In the genomic region with DNA sequence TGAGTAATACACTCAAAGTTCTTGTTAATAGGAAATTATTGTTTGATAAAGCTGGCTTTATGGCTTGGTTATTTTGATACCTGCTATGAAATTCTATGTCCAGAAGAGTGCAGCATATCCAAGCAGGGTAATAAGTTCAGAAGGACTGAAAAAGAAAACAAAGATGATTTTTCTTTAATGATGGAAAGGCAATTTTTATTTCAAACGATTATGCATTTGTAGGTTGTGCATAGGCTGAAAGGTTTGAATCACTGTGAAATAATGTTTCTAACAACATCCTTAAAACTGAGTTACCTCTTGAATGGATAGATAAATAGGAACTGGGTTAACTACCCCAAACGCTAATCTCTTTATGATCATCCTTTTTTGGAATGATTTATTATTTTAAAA, we compare ENCODE assay signal across 8 cellular contexts. TPM values are rescaled to one million over a fixed set of nuclear protein-coding genes. Genes with fewer than 3 reads are reported as not detected.
DNase-seq lines count a peak whose midpoint lies in the region; TF ChIP-seq lines count a peak whose summit lies in the region.

No MANE protein-coding gene starts in this region.

- peaks cover 60% of the 10 kb centered on the region for H3K4me1 Mint-ChIP-seq in CD14-positive monocyte
- H3K4me1 Mint-ChIP-seq in T-helper 1 cell treated with Interleukin-12 subunit alpha and Interleukin-12 subunit beta and Interleukin-4 antibody, amounts not matched to agents 30 μg/mL and 1 μg/mL, for 36 hours (ENCODE audit: low read depth): peaks cover 28% of the 10 kb centered on the region

- H3K27ac Mint-ChIP-seq in CD14-positive monocyte: peak overlapping the region in 3 of 7 donors; percentile 90 to 93 (median 92)
- peak overlapping the region; percentile 85 for H3K27ac Mint-ChIP-seq in T-helper 1 cell treated with Interleukin-12 subunit alpha and Interleukin-12 subunit beta and Interleukin-4 antibody, amounts not matched to agents 30 μg/mL and 1 μg/mL, for 36 hours

- peaks cover 3 to 8% (median 5%) of the 10 kb centered on the region in 3 donors for H3K27me3 Mint-ChIP-seq in CD14-positive monocyte (ENCODE audit: low read depth in 3 of 3)
- H3K27me3 Mint-ChIP-seq in T-helper 1 cell treated with Interleukin-12 subunit alpha and Interleukin-12 subunit beta and Interleukin-4 antibody, amounts not matched to agents 30 μg/mL and 1 μg/mL, for 36 hours (ENCODE audit: low read depth): no peaks in the 10 kb centered on the region

- H3K9me3 Mint-ChIP-seq in CD14-positive monocyte: no peaks in the 10 kb centered on the region
- no peaks in the 10 kb centered on the region for H3K9me3 Mint-ChIP-seq in T-helper 1 cell treated with Interleukin-12 subunit alpha and Interleukin-12 subunit beta and Interleukin-4 antibody, amounts not matched to agents 30 μg/mL and 1 μg/mL, for 36 hours

- no peak for TF ChIP-seq POLR2A in spleen (IDR thresholded peaks at IDR 0.05)

- no peaks in the 10 kb centered on the region for H3K36me3 ChIP-seq in spleen

- peaks cover 0 to 8% of the 10 kb centered on the region in 2 donors for H3K36me3 Mint-ChIP-seq in CD14-positive monocyte
- H3K36me3 Mint-ChIP-seq in T-helper 1 cell treated with Interleukin-12 subunit alpha and Interleukin-12 subunit beta and Interleukin-4 antibody, amounts not matched to agents 30 μg/mL and 1 μg/mL, for 36 hours (ENCODE audit: low read depth): peaks cover 10% of the 10 kb centered on the region

- intact Hi-C loops in CD14-positive monocyte (cut with micrococcal nuclease): no loop called here
- intact Hi-C loops in spleen (cut with DNase I; ENCODE audit: low total_unique reads): no loop called here
- intact Hi-C loops in posterior vena cava (cut with DNase I): no loop called here

- WGBS in spleen, 5 donors: 13 to 24% (median 17%) methylated on average over 2 of the region's 2 CpGs

- H3K27me3 ChIP-seq in spleen (replicated peaks in 1 of 7): no peaks in the 10 kb centered on the region

- peak overlapping the region; percentile 65 to 96 for H3K4me3 Mint-ChIP-seq in CD14-positive monocyte
- H3K4me3 Mint-ChIP-seq in T-helper 1 cell treated with Interleukin-12 subunit alpha and Interleukin-12 subunit beta and Interleukin-4 antibody, amounts not matched to agents 30 μg/mL and 1 μg/mL, for 36 hours: peak overlapping the region; percentile 84

- H3K4me3 ChIP-seq in HFF-Myc (replicated peaks; ENCODE audit: low read depth, low read length) (peak overlapping the region; percentile 79; the same call in 1 of the 2 replicates), spleen (peak overlapping the region; percentile 78 to 93 (median 88))

- H3K4me1 ChIP-seq in spleen: peaks cover 15 to 81% (median 57%) of the 10 kb centered on the region in 6 donors

- peak overlapping the region; percentile 93 to 98 (median 98) for H3K27ac ChIP-seq in spleen

- no peaks in the 10 kb centered on the region for H3K9me3 ChIP-seq in spleen

- TF ChIP-seq CTCF in CD14-positive monocyte (IDR thresholded peaks at IDR 0.05) (peak; percentile 65), HFF-Myc (IDR thresholded peaks at IDR 0.05; ENCODE audit: low read depth, low read length, missing control alignments) (peak; percentile 27), spleen (IDR thresholded peaks at IDR 0.05 in 8 of 11, conservative IDR thresholded peaks at IDR 0.05 in 3 of 11) (peak in 7 of 11 experiments; percentile 38 to 59 (median 49))

- DNase-seq in CD14-positive monocyte (ENCODE audit: low spot score): no peak
- no peak for DNase-seq in HFF-Myc (ENCODE audit: extremely low read depth, low read depth)
- DNase-seq in fibroblast of the conjunctiva (ENCODE audit: low read depth): peak; percentile 49
- no peak for DNase-seq in spleen
- DNase-seq in posterior vena cava (ENCODE audit: low spot score): no peak
- DNase-seq in stimulated activated CD4-positive, alpha-beta T cell treated with anti-CD3 and anti-CD28 coated beads, Interleukin-15, amount 100 ng/mL, for 24 hours: no peak
- DNase-seq in NCI-H146 treated with DMSO at 0.1 percent for 48 hours (lab: John Stamatoyannopoulos, UW; ENCODE audit: unreplicated experiment): no peak

RNA-seq across cellular contexts. Expression of a gene that starts 1.4 kb away (rescaled TPM):
- 10 to 100 TPM; 16.1 to 20.4 TPM for polyA plus RNA-seq in CD14-positive monocyte
- 100 to 1,000 TPM in 4 of 7 donors, 10 to 100 TPM in 3; 58.3 to 148 (median 115) TPM for total RNA-seq in spleen
- 10 to 100 TPM in 2 of 3 donors, 1 to 10 TPM in 1; 6.0 to 15.2 (median 13.7) TPM for polyA plus RNA-seq in spleen
- total RNA-seq in posterior vena cava: 10 to 100 TPM; 60.6 to 65.3 TPM
